In genomic region chr11:76789443-76789719, GRCh38 we compare ENCODE assay signal across 13 cellular contexts. TPM values are rescaled to one million over a fixed set of nuclear protein-coding genes. Genes with fewer than 3 reads are reported as not detected.
DNase-seq lines count a peak whose midpoint lies in the region; ATAC-seq and TF ChIP-seq lines count a peak whose summit lies in the region.
"Had no signal": no experiment of that assay in that cellular context is flagged by ENCODE, and none has a peak within 500 bp of the region (broad histone marks: within the 10 kb centered on the region; RNA-seq: fewer than 3 reads in every experiment).

No MANE protein-coding gene starts in this region.

- peak overlapping the region; percentile 47 for H3K27ac ChIP-seq in left ventricle myocardium inferior (replicated peaks)
- H3K27ac ChIP-seq in right cardiac atrium (ENCODE audit: low read length): no peak overlapping the region
- H3K27ac ChIP-seq in esophagus squamous epithelium: peak overlapping the region; percentile 85 to 99 (median 98)
- H3K27ac ChIP-seq in WERI-Rb-1: no peak overlapping the region
- peak overlapping the region in 1 of 4 donors; percentile 25 for H3K27ac ChIP-seq in upper lobe of left lung

- no peak for TF ChIP-seq EP300 in upper lobe of left lung (IDR thresholded peaks at IDR 0.05)

- peaks cover 7% of the 10 kb centered on the region for H3K36me3 Mint-ChIP-seq in progenitor cell of endocrine pancreas (ENCODE audit: insufficient read depth)
- H3K36me3 Mint-ChIP-seq: activated CD4-positive, alpha-beta memory T cell treated with anti-CD3 and anti-CD28 coated beads for 36 hours had no signal

- ATAC-seq in right cardiac atrium (no peak), upper lobe of left lung (ENCODE audit: low FRiP score in 2 of 2) (no peak)

- H3K4me3 ChIP-seq in left ventricle myocardium inferior (no peak overlapping the region), right cardiac atrium (ENCODE audit: low read length) (no peak overlapping the region), esophagus squamous epithelium (peak overlapping the region in 1 of 4 donors; percentile 21), WERI-Rb-1 (ENCODE audit: low read depth, low read length) (no peak overlapping the region), upper lobe of left lung (no peak overlapping the region)
- H3K4me3 ChIP-seq: tibial artery had no signal

- no peaks in the 10 kb centered on the region for H3K9me3 Mint-ChIP-seq in progenitor cell of endocrine pancreas (ENCODE audit: low read depth)
- H3K9me3 Mint-ChIP-seq: activated CD4-positive, alpha-beta memory T cell treated with anti-CD3 and anti-CD28 coated beads for 36 hours had no signal

- H3K27me3 ChIP-seq in left ventricle myocardium inferior (ENCODE audit: low read depth): no peaks in the 10 kb centered on the region
- H3K27me3 ChIP-seq in right cardiac atrium (ENCODE audit: control insufficient read depth, insufficient read depth): no peaks in the 10 kb centered on the region
- H3K27me3 ChIP-seq in esophagus squamous epithelium: peaks cover 0 to 1% (median 0%) of the 10 kb centered on the region in 4 donors
- H3K27me3 ChIP-seq in WERI-Rb-1 (ENCODE audit: insufficient read depth, low read depth, severe bottlenecking): no peaks in the 10 kb centered on the region
- peaks cover 0 to under 1% (median 0%) of the 10 kb centered on the region in 4 donors for H3K27me3 ChIP-seq in upper lobe of left lung
- H3K27me3 ChIP-seq: tibial artery had no signal

- intact Hi-C loops in left ventricle myocardium inferior (cut with micrococcal nuclease): no loop called here
- intact Hi-C loops in right cardiac atrium (cut with DNase I): no loop called here
- intact Hi-C loops in esophagus squamous epithelium (cut with DNase I): no loop called here

- no peaks in the 10 kb centered on the region for H3K36me3 ChIP-seq in left ventricle myocardium inferior
- peaks cover 0 to under 1% (median 0%) of the 10 kb centered on the region in 3 donors for H3K36me3 ChIP-seq in esophagus squamous epithelium
- H3K36me3 ChIP-seq in WERI-Rb-1: peaks cover 8% of the 10 kb centered on the region; the same call in 1 of the 2 replicates
- no peaks in the 10 kb centered on the region for H3K36me3 ChIP-seq in upper lobe of left lung
- H3K36me3 ChIP-seq: tibial artery had no signal

- no peak overlapping the region for H3K4me3 Mint-ChIP-seq in progenitor cell of endocrine pancreas (ENCODE audit: low read depth)
- H3K4me3 Mint-ChIP-seq: activated CD4-positive, alpha-beta memory T cell treated with anti-CD3 and anti-CD28 coated beads for 36 hours had no signal

- WGBS in right cardiac atrium: 88% methylated on average over 2 of the region's 2 CpGs
- WGBS in esophagus squamous epithelium, 2 donors: 73 to 89% methylated on average over 1 to 2 of the region's 2 CpGs
- WGBS in upper lobe of left lung, 2 donors: 95 to 100% methylated on average over 2 of the region's 2 CpGs

- TF ChIP-seq POLR2A in esophagus squamous epithelium (IDR thresholded peaks at IDR 0.05): no peak
- no peak for TF ChIP-seq POLR2A in upper lobe of left lung (IDR thresholded peaks at IDR 0.05)

- H3K9me3 ChIP-seq in left ventricle myocardium inferior (replicated peaks): peaks cover 6% of the 10 kb centered on the region
- H3K9me3 ChIP-seq in right cardiac atrium (ENCODE audit: control insufficient read depth, low read length): no peaks in the 10 kb centered on the region
- H3K9me3 ChIP-seq in esophagus squamous epithelium: no peaks in the 10 kb centered on the region
- no peaks in the 10 kb centered on the region for H3K9me3 ChIP-seq in WERI-Rb-1 (ENCODE audit: severe bottlenecking)
- H3K9me3 ChIP-seq in upper lobe of left lung: no peaks in the 10 kb centered on the region
- H3K9me3 ChIP-seq: tibial artery had no signal

- TF ChIP-seq CTCF in left ventricle myocardium inferior (IDR thresholded peaks at IDR 0.05; ENCODE audit: borderline replicate concordance) (no peak), esophagus squamous epithelium (IDR thresholded peaks at IDR 0.05) (no peak), progenitor cell of endocrine pancreas (IDR thresholded peaks at IDR 0.05; ENCODE audit: unreplicated experiment) (no peak), WERI-Rb-1 (IDR thresholded peaks at IDR 0.05; ENCODE audit: low read depth, low read length) (no peak), upper lobe of left lung (IDR thresholded peaks at IDR 0.05) (no peak)

- H3K4me1 ChIP-seq in left ventricle myocardium inferior (peaks cover 85% of the 10 kb centered on the region), right cardiac atrium (ENCODE audit: control insufficient read depth, insufficient read depth, low read length) (peaks cover 12% of the 10 kb centered on the region), esophagus squamous epithelium (peaks cover 66 to 100% (median 90%) of the 10 kb centered on the region in 3 donors), upper lobe of left lung (peaks cover 23 to 42% (median 31%) of the 10 kb centered on the region in 4 donors)

- peak overlapping the region; percentile 94 for H3K27ac Mint-ChIP-seq in progenitor cell of endocrine pancreas
- H3K27ac Mint-ChIP-seq: activated CD4-positive, alpha-beta memory T cell treated with anti-CD3 and anti-CD28 coated beads for 36 hours had no signal

- peaks cover 59% of the 10 kb centered on the region for H3K4me1 Mint-ChIP-seq in progenitor cell of endocrine pancreas (ENCODE audit: low read depth)

- DNase-seq in left ventricle myocardium inferior (no peak), right cardiac atrium (no peak), esophagus squamous epithelium (lab: John Stamatoyannopoulos, UW) (no peak), progenitor cell of endocrine pancreas (ENCODE audit: low spot score, unreplicated experiment) (no peak), epidermal melanocyte (ENCODE audit: insufficient read length, low spot score) (no peak), EL (no peak), WERI-Rb-1 (no peak), upper lobe of left lung (no peak)
- DNase-seq: activated CD4-positive, alpha-beta memory T cell treated with anti-CD3 and anti-CD28 coated beads for 36 hours; NCI-H1105 treated with DMSO at 0.1 percent for 48 hours; occipital lobe had no signal

- H3K27me3 Mint-ChIP-seq in progenitor cell of endocrine pancreas: no peaks in the 10 kb centered on the region

RNA-seq across cellular contexts. Expression of gene TSKU, which starts 6.2 kb away (rescaled TPM):
- total RNA-seq in left ventricle myocardium inferior (12.1 TPM), right cardiac atrium (10 to 100 TPM; 10.6 to 26.8 (median 15.3) TPM), esophagus squamous epithelium (10 to 100 TPM; 51.4 to 95.9 (median 88.4) TPM), progenitor cell of endocrine pancreas (27.1 and 29.8 TPM in 2 replicates), upper lobe of left lung (10 to 100 TPM in 2 of 6 donors, 1 to 10 TPM in 4; 2.1 to 19.8 (median 9.5) TPM)
- polyA plus RNA-seq in right cardiac atrium: 14.1 TPM
- total RNA-seq: mononuclear cell had no signal

Comparison
In these comparisons a context has a peak if more than half of its experiments do, and no peak if none do; other contexts are left out.
1. H3K27ac ChIP-seq: peak in left ventricle myocardium inferior (single experiment) and esophagus squamous epithelium (4 of 4); none in right cardiac atrium (single experiment) and WERI-Rb-1 (single experiment).